8 cellular contexts compared by ENCODE assay signal in genomic region chr5:143398451-143399237, GRCh38. TPM values are rescaled to one million over a fixed set of nuclear protein-coding genes. Genes with fewer than 3 reads are reported as not detected.
A peak's percentile ranks its signal among the peaks of the same experiment; 100 is the strongest.
DNase-seq lines count a peak whose midpoint lies in the region; ATAC-seq and TF ChIP-seq lines count a peak whose summit lies in the region.

No MANE protein-coding gene starts in this region.

- no peak for TF ChIP-seq POLR2A in IMR-90 (IDR thresholded peaks at IDR 0.05; ENCODE audit: low read depth, low read length)

- peak overlapping the region; percentile 64; the same call in 1 of the 2 replicates for H3K9ac ChIP-seq in IMR-90 (ENCODE audit: low read depth, low read length)

- peak overlapping the region; percentile 97 for H3K4me3 ChIP-seq in IMR-90 (ENCODE audit: insufficient read depth, low read depth, low read length)

- no peak for ATAC-seq in CD4-positive, alpha-beta T cell (ENCODE audit: poor library complexity)
- ATAC-seq in IMR-90 (ENCODE audit: low read depth) (no peak), natural killer cell (no peak)
- no peak for ATAC-seq in central memory CD8-positive, alpha-beta T cell (replicated peaks; ENCODE audit: extremely low read depth, poor library complexity, severe bottlenecking)

- H3K27ac Mint-ChIP-seq in CD4-positive, alpha-beta T cell, result peak overlapping the region; percentile 32
- H3K27ac Mint-ChIP-seq in central memory CD8-positive, alpha-beta T cell (ENCODE audit: low read depth), result no peak overlapping the region
- H3K27ac Mint-ChIP-seq in natural killer cell, result peak overlapping the region; percentile 74 to 99

- H3K9me3 ChIP-seq in CD4-positive, alpha-beta T cell (ENCODE audit: control insufficient read depth, low read length), result no peaks in the 10 kb centered on the region
- H3K9me3 ChIP-seq in IMR-90 (ENCODE audit: control insufficient read depth, insufficient read depth, low read length), result no peaks in the 10 kb centered on the region

- H3K14ac ChIP-seq in IMR-90 (replicated peaks; ENCODE audit: low read depth, low read length), result peak overlapping the region; percentile 34

- no peak for TF ChIP-seq RAD21 in IMR-90 (IDR thresholded peaks at IDR 0.05; ENCODE audit: low read length)

- H3K36me3 ChIP-seq in IMR-90 (ENCODE audit: control insufficient read depth, insufficient read depth, low read length), result peaks cover 9% of the 10 kb centered on the region

- dilution Hi-C loops in IMR-90 (cut with HindIII; ENCODE audit: low sequenced_read_pairs, unreplicated experiment), result no loop called here

- TF ChIP-seq CTCF in CD4-positive, alpha-beta T cell (IDR thresholded peaks at IDR 0.05), result no peak
- TF ChIP-seq CTCF in IMR-90 (conservative IDR thresholded peaks at IDR 0.05; ENCODE audit: low read depth, low read length) (no peak), natural killer cell (IDR thresholded peaks at IDR 0.05) (no peak)

- H3K36me3 Mint-ChIP-seq in CD4-positive, alpha-beta T cell (ENCODE audit: low read depth), result peaks cover 65% of the 10 kb centered on the region
- peaks cover 26% of the 10 kb centered on the region for H3K36me3 Mint-ChIP-seq in central memory CD8-positive, alpha-beta T cell (ENCODE audit: insufficient read depth)
- no peaks in the 10 kb centered on the region for H3K36me3 Mint-ChIP-seq in natural killer cell

- BruUV-seq in IMR-90 (replicated peaks; lab: Mats Ljungman, UMichigan), result no TSS peak

- no peak overlapping the region for H4K91ac ChIP-seq in IMR-90 (ENCODE audit: insufficient read depth, low read depth, low read length)

- H3K9me1 ChIP-seq in IMR-90 (ENCODE audit: insufficient read depth, low read length), result no peaks in the 10 kb centered on the region

- H2BK15ac ChIP-seq in IMR-90 (ENCODE audit: low read depth, low read length), result no peak overlapping the region

- H4K8ac ChIP-seq in IMR-90 (ENCODE audit: low read depth in 2 of 2, low read length in 2 of 2), result no peak overlapping the region

- peak overlapping the region; percentile 12; the same call in 1 of the 2 replicates for H4K5ac ChIP-seq in IMR-90 (ENCODE audit: low read depth, low read length)

- no peak overlapping the region; the same call in 1 of the 2 replicates for H3K56ac ChIP-seq in IMR-90 (ENCODE audit: extremely low read depth, insufficient read depth, low read length)

- H4K20me1 ChIP-seq in IMR-90 (ENCODE audit: insufficient read depth, low read length), result peaks cover 54% of the 10 kb centered on the region; the same call in 1 of the 2 replicates

- peak overlapping the region; percentile 40 for H2BK5ac ChIP-seq in IMR-90 (ENCODE audit: low read depth, low read length, poor library complexity, severe bottlenecking)

- in situ Hi-C loops in IMR-90 (cut with MboI; ENCODE audit: low sequenced_read_pairs), result no loop called here

- peak overlapping the region; percentile 87 for H3K23ac ChIP-seq in IMR-90 (ENCODE audit: low read depth, low read length)

- H2BK120ac ChIP-seq in IMR-90 (ENCODE audit: low read depth, low read length), result no peak overlapping the region

- H2AK5ac ChIP-seq in IMR-90 (ENCODE audit: low read depth, low read length), result no peak overlapping the region

- CTCF ChIA-PET in CD4-positive, alpha-beta T cell (lab: Charles Lee), result interaction anchor here (0.7 to 1.3 kb wide), 2 partner anchors 62 to 275 kb away, joined by 3 to 4 read pairs; no protein-coding TSS in a partner anchor
- CTCF ChIA-PET in IMR-90 (lab: Yijun Ruan, JAX), result interaction anchor here (0.6 kb wide), 2 partner anchors 369 to 685 kb away, joined by 3 to 4 read pairs; no protein-coding TSS in a partner anchor

- H3K4me1 ChIP-seq in IMR-90 (ENCODE audit: control insufficient read depth, insufficient read depth, low read length), result peaks cover 4% of the 10 kb centered on the region

- peaks cover 81% of the 10 kb centered on the region for H3K4me1 Mint-ChIP-seq in CD4-positive, alpha-beta T cell (ENCODE audit: low read depth)
- H3K4me1 Mint-ChIP-seq in central memory CD8-positive, alpha-beta T cell, result peaks cover 58% of the 10 kb centered on the region
- peaks cover 71 to 74% of the 10 kb centered on the region in 2 donors for H3K4me1 Mint-ChIP-seq in natural killer cell

- no peaks in the 10 kb centered on the region for H3K27me3 ChIP-seq in CD4-positive, alpha-beta T cell (ENCODE audit: control insufficient read depth, insufficient read depth, low read length)
- no peaks in the 10 kb centered on the region for H3K27me3 ChIP-seq in IMR-90 (ENCODE audit: control insufficient read depth, insufficient read depth, low read length)

- 100% methylated on average over 1 of the region's 8 CpGs; no CpG with 5 or more reads in 1 of the 2 experiments for WGBS in IMR-90 (ENCODE audit: extremely low coverage in 2 of 2, insufficient read length in 1 of 2), 2 experiments

- H2BK20ac ChIP-seq in IMR-90 (ENCODE audit: low read depth, low read length), result no peak overlapping the region

- peak overlapping the region; percentile 97 for H3K4me2 ChIP-seq in IMR-90 (ENCODE audit: low read depth, low read length)

- H2AFZ ChIP-seq in IMR-90 (replicated peaks; ENCODE audit: low read length, poor library complexity), result no peak overlapping the region

- H3K4me3 Mint-ChIP-seq in CD4-positive, alpha-beta T cell, result peak overlapping the region; percentile 96
- H3K4me3 Mint-ChIP-seq in central memory CD8-positive, alpha-beta T cell, result peak overlapping the region; percentile 95
- peak overlapping the region; percentile 97 for H3K4me3 Mint-ChIP-seq in natural killer cell

- DNase-seq in CD4-positive, alpha-beta T cell, result no peak
- DNase-seq in IMR-90 (peak; percentile 12), natural killer cell (no peak), SK-N-DZ (ENCODE audit: low spot score) (no peak), AG08395 (ENCODE audit: low spot score) (no peak), HUDEP-2 (lab: John Stamatoyannopoulos, UW; ENCODE audit: unreplicated experiment in 76 of 76) (no peak)
- no peak for DNase-seq in central memory CD8-positive, alpha-beta T cell (ENCODE audit: low spot score in 2 of 2)
- no peak for DNase-seq in effector CD4-positive, alpha-beta T cell

- no peaks in the 10 kb centered on the region for H3K27me3 Mint-ChIP-seq in CD4-positive, alpha-beta T cell
- no peaks in the 10 kb centered on the region for H3K27me3 Mint-ChIP-seq in central memory CD8-positive, alpha-beta T cell
- no peaks in the 10 kb centered on the region for H3K27me3 Mint-ChIP-seq in natural killer cell (ENCODE audit: low read depth in 2 of 2)

- H3K27ac ChIP-seq in CD4-positive, alpha-beta T cell (ENCODE audit: low read depth, low read length), result no peak overlapping the region
- no peak overlapping the region for H3K27ac ChIP-seq in IMR-90 (ENCODE audit: insufficient read depth, low read length)

- intact Hi-C loops in CD4-positive, alpha-beta T cell (cut with DNase I, micrococcal nuclease), result loop anchor here in 1 of 2 experiments (2.0 kb wide), 1 partner anchor 426 kb away; no protein-coding TSS in a partner anchor
- intact Hi-C loops in IMR-90 (cut with micrococcal nuclease), result loop anchor here (5.0 kb wide), 1 partner anchor 41 kb away; no protein-coding TSS in a partner anchor
- intact Hi-C loops in natural killer cell (cut with micrococcal nuclease), result loop anchor here (5.0 kb wide), 1 partner anchor 46 kb away; no protein-coding TSS in a partner anchor

- H3K18ac ChIP-seq in IMR-90 (ENCODE audit: low read depth, low read length), result no peak overlapping the region; the same call in 1 of the 2 replicates

- H2AK9ac ChIP-seq in IMR-90 (replicated peaks; ENCODE audit: low read depth, low read length, poor library complexity), result no peak overlapping the region

- H3K9me3 Mint-ChIP-seq in CD4-positive, alpha-beta T cell, result no peaks in the 10 kb centered on the region
- H3K9me3 Mint-ChIP-seq in central memory CD8-positive, alpha-beta T cell, result no peaks in the 10 kb centered on the region
- no peaks in the 10 kb centered on the region for H3K9me3 Mint-ChIP-seq in natural killer cell

- H3K79me1 ChIP-seq in IMR-90 (ENCODE audit: low read depth in 1 of 2, low read length in 2 of 2), result peaks cover 0 to 24% of the 10 kb centered on the region in 2 experiments; a peak in 2 of 4 replicates

- POLR2A ChIA-PET in CD4-positive, alpha-beta T cell (lab: Charles Lee), result interaction anchor here (0.7 to 1.1 kb wide), 2 partner anchors 396 to 481 kb away, joined by 3 to 4 read pairs; no protein-coding TSS in a partner anchor
- POLR2A ChIA-PET in IMR-90 (lab: Charles Lee; ENCODE audit: unreplicated experiment), result no interaction called here

- H3K4ac ChIP-seq in IMR-90 (ENCODE audit: low read depth, low read length), result no peak overlapping the region

TF ChIP-seq in IMR-90, 13 proteins besides CTCF, POLR2A, EP300 and RAD21:
- TF ChIP-seq CHD1 (IDR thresholded peaks at IDR 0.05; ENCODE audit: low read depth, low read length) (0 out of 2 replicates have a peak, but pooled peaks have one; percentile 33), RCOR1 (IDR thresholded peaks at IDR 0.05; ENCODE audit: insufficient replicate concordance, low read length) (no peak), MAZ (IDR thresholded peaks at IDR 0.05; ENCODE audit: borderline replicate concordance, low read depth, low read length) (no peak), NFE2L2 (IDR thresholded peaks at IDR 0.05; ENCODE audit: low read depth, low read length) (no peak)

RNA-seq across cellular contexts. Expression of gene NR3C1, which starts 4.8 kb away (rescaled TPM):
- total RNA-seq in CD4-positive, alpha-beta T cell, result 100 to 1,000 TPM; 168 to 191 TPM
- total RNA-seq in IMR-90 (2012; rRNA removed) (62.8 and 77.4 TPM in 2 replicates), natural killer cell (100 to 1,000 TPM; 147 to 168 (median 165) TPM)
- 11.9 and 13.7 TPM in 2 replicates for polyA plus RNA-seq in IMR-90 (2012; rRNA removed)
- polyA plus RNA-seq in IMR-90 (2012; cell fraction: cytosol; rRNA removed), result 3.5 and 4.8 TPM in 2 replicates
- 2.3 and 15.5 TPM in 2 replicates for polyA plus RNA-seq in IMR-90 (2012; cell fraction: nucleus; rRNA removed; ENCODE audit: low replicate concordance)
- polyA plus RNA-seq in SK-N-DZ (2014; cell fraction: cytosol; rRNA removed), result 3.9 and 4.6 TPM in 2 replicates
- polyA plus RNA-seq in SK-N-DZ (2014; cell fraction: nucleus; rRNA removed), result 4.1 and 4.4 TPM in 2 replicates
